Comparison of ENCODE assay signal across 17 cellular contexts in the genomic region with DNA sequence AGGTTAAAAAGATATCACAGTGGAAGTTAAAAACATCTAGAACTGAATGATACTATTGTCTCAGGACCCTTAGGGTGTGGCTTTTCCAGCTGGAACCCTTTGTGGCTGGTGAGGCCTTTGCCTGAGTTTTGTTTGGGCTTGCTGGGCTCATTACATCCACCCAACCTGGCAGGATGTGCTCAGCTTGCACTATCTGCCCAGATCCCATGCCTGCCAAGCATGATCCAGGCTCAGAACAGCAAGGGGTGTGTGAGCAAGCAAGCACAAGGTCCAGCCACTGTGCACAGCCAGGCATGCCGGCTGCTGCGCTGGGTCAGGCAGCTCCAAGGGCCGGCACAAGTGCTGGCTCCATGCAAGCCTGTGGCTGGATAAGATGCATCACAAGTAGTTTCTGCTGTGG.
"Had no signal": no experiment of that assay in that cellular context is flagged by ENCODE, and none has a peak within 500 bp of the region (broad histone marks: within the 10 kb centered on the region; RNA-seq: fewer than 3 reads in every experiment).

No MANE protein-coding gene starts in this region.

- H3K36me3 ChIP-seq: adrenal gland, colonic mucosa, gastroesophageal sphincter, sigmoid colon, tibial artery had no signal

- ATAC-seq: activated CD8-positive, alpha-beta T cell treated with anti-CD3 and anti-CD28 coated beads for 36 hours; activated T-cell treated with anti-CD3 and anti-CD28 coated beads, Interleukin-2, amount 50 U/mL, for 4 hours; gastroesophageal sphincter; natural killer cell treated with Interleukin-12 subunit alpha and Interleukin-12 subunit beta and Interleukin-15 and Interleukin-18, amount 100 ng/mL, for 72 hours; WTC11 had no signal

- FAIRE-seq: TTC549, urothelium cell line had no signal

- H3K4me1 ChIP-seq: adrenal gland, colonic mucosa, gastroesophageal sphincter, sigmoid colon, tibial artery had no signal

- DNase-seq: activated CD4-positive, alpha-beta T cell treated with anti-CD3 and anti-CD28 coated beads for 48 hours; activated CD8-positive, alpha-beta T cell treated with anti-CD3 and anti-CD28 coated beads for 36 hours; activated effector memory CD4-positive, alpha-beta T cell treated with anti-CD3 and anti-CD28 coated beads, Interleukin-2, amount 50 U/mL, for 16 hours; activated T-cell treated with anti-CD3 and anti-CD28 coated beads, Interleukin-2, amount 50 U/mL, for 4 hours; adrenal gland; central memory CD4-positive, alpha-beta T cell; colonic mucosa; occipital lobe; sigmoid colon; stimulated activated CD4-positive, alpha-beta T cell treated with anti-CD3 and anti-CD28 coated beads, Interleukin-1b, Interleukin-23, amount 100 ng/mL, for 48 hours; SW 1271; tibial artery had no signal

- H3K4me3 ChIP-seq: adrenal gland, colonic mucosa, gastroesophageal sphincter, sigmoid colon, tibial artery had no signal

- H3K27me3 ChIP-seq: adrenal gland, colonic mucosa, gastroesophageal sphincter, sigmoid colon, tibial artery had no signal

- H3K9me3 ChIP-seq: adrenal gland, colonic mucosa, gastroesophageal sphincter, sigmoid colon had no signal

- H3K27ac ChIP-seq: adrenal gland, colonic mucosa, gastroesophageal sphincter, sigmoid colon, tibial artery had no signal
